Comparison of ENCODE assay signal across 8 cellular contexts in genomic region chr2:113604085-113604477, GRCh38. TPM values are rescaled to one million over a fixed set of nuclear protein-coding genes. Genes with fewer than 3 reads are reported as not detected.
DNase-seq lines count a peak whose midpoint lies in the region; ATAC-seq, FAIRE-seq and TF ChIP-seq lines count a peak whose summit lies in the region.
"Not testable (repeated sequence)": the region's sequence is repeated elsewhere in the genome, so short reads cannot be mapped to it uniquely, and the experiment has no call there.

No MANE protein-coding gene starts in this region.

- not testable (repeated sequence) for H3K79me1 ChIP-seq in H1 (ENCODE audit: low read depth, low read length)

- H3K18ac ChIP-seq in H1 (ENCODE audit: extremely low read depth, low read length), result not testable (repeated sequence)

- not testable (repeated sequence) for H4K8ac ChIP-seq in H1 (ENCODE audit: extremely low read depth, insufficient read depth, low read length)

- POLR2A ChIA-PET in H1 (lab: Charles Lee; ENCODE audit: partially characterized antibody), result not testable (repeated sequence)

- FAIRE-seq in D721Med (lab: Jason Lieb, UNC); H1 (lab: Jason Lieb, UNC); kidney (lab: Jason Lieb, UNC): not testable (repeated sequence)

- peak overlapping the region; percentile 54 for H3K4me3 ChIP-seq in SJCRH30
- not testable (repeated sequence) for H3K4me3 ChIP-seq in H1 (ENCODE audit: extremely low read depth in 1 of 4, insufficient read depth in 2 of 4, low read depth in 3 of 4, low read length in 4 of 4)
- H3K4me3 ChIP-seq in kidney (ENCODE audit: low read length in 2 of 2), result peak overlapping the region in 1 of 2 donors; percentile 48
- peak overlapping the region; percentile 35 to 62 for H3K4me3 ChIP-seq in stomach smooth muscle (ENCODE audit: low read length in 2 of 2)

- intact Hi-C loops in kidney (cut with DNase I), result not testable (repeated sequence)

- not testable (repeated sequence) for H2BK120ac ChIP-seq in H1 (replicated peaks; ENCODE audit: low read depth, low read length)

- not testable (repeated sequence) for H3K9me3 ChIP-seq in SJCRH30 (replicated peaks); kidney (ENCODE audit: control insufficient read depth in 1 of 2, low read length in 2 of 2); stomach smooth muscle (ENCODE audit: control insufficient read depth in 2 of 2, low read length in 2 of 2)
- peaks cover 2 to 22% of the 10 kb centered on the region in 2 experiments; a peak in 3 of 4 replicates for H3K9me3 ChIP-seq in H1 (ENCODE audit: insufficient read depth in 2 of 2, low read depth in 1 of 2, low read length in 1 of 2)

- H3K79me2 ChIP-seq in H1 (ENCODE audit: control insufficient read depth in 1 of 2, insufficient read depth in 2 of 2, low read length in 2 of 2), result not testable (repeated sequence)

- not testable (repeated sequence) for H2BK5ac ChIP-seq in H1 (ENCODE audit: low read depth, low read length)

- WGBS in H1 (ENCODE audit: extremely low coverage in 1 of 2, insufficient coverage in 1 of 2, insufficient read length in 1 of 2, insufficient replicate concordance in 2 of 2, low coverage in 1 of 2, low lambda C conversion rate in 2 of 2, missing lambda C conversion rate in 1 of 2), 2 experiments, result 81% methylated on average over 18 of the region's 20 CpGs; no CpG with 5 or more reads in 1 of the 2 experiments

- H2BK15ac ChIP-seq in H1 (ENCODE audit: low read length), result not testable (repeated sequence)

- not testable (repeated sequence) for H3K14ac ChIP-seq in H1 (ENCODE audit: insufficient read length)

- H2AK5ac ChIP-seq in H1 (ENCODE audit: low read depth, low read length), result not testable (repeated sequence)

- H3K27me3 ChIP-seq in SJCRH30; H1 (replicated peaks in 1 of 4; ENCODE audit: control insufficient read depth in 3 of 4, extremely low read depth in 1 of 4, insufficient read depth in 3 of 4, low read length in 3 of 4); stomach smooth muscle (ENCODE audit: control insufficient read depth in 1 of 2, insufficient read depth in 2 of 2, low read length in 2 of 2): not testable (repeated sequence)

- not testable (repeated sequence) for H3K56ac ChIP-seq in H1 (replicated peaks; ENCODE audit: insufficient read length, low read depth, low read length)

- peak; percentile 34 to 45; a peak in 3 of 4 replicates for TF ChIP-seq RAD21 in H1 (IDR thresholded peaks at IDR 0.05 in 1 of 2, conservative IDR thresholded peaks at IDR 0.05 in 1 of 2; ENCODE audit: low read depth in 2 of 2, low read length in 2 of 2)

- peak overlapping the region; percentile 57 for H3K27ac ChIP-seq in SJCRH30
- H3K27ac ChIP-seq in H1 (ENCODE audit: low read depth, low read length), result not testable (repeated sequence)
- peak overlapping the region; percentile 75 to 78 for H3K27ac ChIP-seq in kidney (ENCODE audit: low read depth in 2 of 2, low read length in 2 of 2)
- peak overlapping the region; percentile 46 for H3K27ac ChIP-seq in stomach smooth muscle (ENCODE audit: low read length)

- not testable (repeated sequence) for H3K4me1 ChIP-seq in SJCRH30; H1 (replicated peaks in 1 of 4; ENCODE audit: control insufficient read depth in 3 of 4, insufficient read depth in 4 of 4, low read length in 3 of 4); kidney (ENCODE audit: control insufficient read depth in 1 of 2, insufficient read depth in 1 of 2, low read depth in 1 of 2, low read length in 2 of 2); stomach smooth muscle (ENCODE audit: control insufficient read depth, insufficient read depth, low read length)

- H2BK20ac ChIP-seq in H1 (ENCODE audit: low read length), result not testable (repeated sequence)

- H3K23me2 ChIP-seq in H1 (ENCODE audit: low read depth, low read length), result not testable (repeated sequence)

- H4K5ac ChIP-seq in H1 (ENCODE audit: insufficient read length, low read depth, low read length), result not testable (repeated sequence)

- not testable (repeated sequence) for TF ChIP-seq POLR2A in H1 (IDR thresholded peaks at IDR 0.05; ENCODE audit: control extremely low read depth in 1 of 2, low read depth in 2 of 2, low read length in 2 of 2)

- not testable (repeated sequence) for H3K9ac ChIP-seq in H1 (replicated peaks in 1 of 4; ENCODE audit: extremely low read depth in 1 of 4, low read depth in 3 of 4, low read length in 3 of 4); kidney (ENCODE audit: low read length in 2 of 2); stomach smooth muscle (ENCODE audit: low read length in 2 of 2)

- H3K23ac ChIP-seq in H1 (ENCODE audit: insufficient read length), result not testable (repeated sequence)

- not testable (repeated sequence) for DNase-seq in D721Med (ENCODE audit: insufficient read length, low spot score)
- DNase-seq in SJCRH30 (peak; percentile 93 to 94), H1 (ENCODE audit: low read depth in 1 of 2, low spot score in 2 of 2) (peak; percentile 72 to 87), kidney (peak; percentile 97), renal cortical epithelial cell (ENCODE audit: low read depth) (peak; percentile 89)
- DNase-seq in activated T-helper 1 cell treated with anti-CD3 and anti-CD28 coated beads, Interleukin-2, amount 50 U/mL, for 16 hours (ENCODE audit: low read depth in 1 of 2, low spot score in 1 of 2), result peak; percentile 84 to 85

- not testable (repeated sequence) for TF ChIP-seq EP300 in H1 (IDR thresholded peaks at IDR 0.05; ENCODE audit: borderline replicate concordance in 1 of 2, low read depth in 2 of 2, low read length in 2 of 2)

- not testable (repeated sequence) for H4K91ac ChIP-seq in H1 (replicated peaks; ENCODE audit: insufficient read length, low read length)

- CTCF ChIA-PET in H1 (lab: Charles Lee; ENCODE audit: partially characterized antibody), result interaction anchor here (0.8 to 1.3 kb wide), 6 partner anchors 21 to 375 kb away, joined by 3 to 5 read pairs (median 4); no protein-coding TSS in a partner anchor

- peak; percentile 45 for ATAC-seq in HG03039 (IDR thresholded peaks at IDR 0.05; ENCODE audit: unreplicated experiment)

- H4K20me1 ChIP-seq in H1 (replicated peaks in 1 of 2; ENCODE audit: control insufficient read depth in 1 of 2, insufficient read depth in 2 of 2, low read length in 2 of 2), result not testable (repeated sequence)

- not testable (repeated sequence) for H2AFZ ChIP-seq in H1 (ENCODE audit: low read length)

- H2BK12ac ChIP-seq in H1 (ENCODE audit: low read depth, low read length), result not testable (repeated sequence)

- TF ChIP-seq CTCF in D721Med (IDR thresholded peaks at IDR 0.05; ENCODE audit: insufficient read depth, missing control alignments) (peak; percentile 78), H1 (IDR thresholded peaks at IDR 0.05; ENCODE audit: control extremely low read depth in 1 of 3, insufficient read depth in 1 of 3, low read depth in 1 of 3, low read length in 3 of 3) (peak; percentile 72 to 96 (median 81)), kidney (IDR thresholded peaks at IDR 0.05; ENCODE audit: borderline replicate concordance, extremely low read depth, insufficient read depth) (peak; percentile 99)

- H3K36me3 ChIP-seq in SJCRH30; H1 (ENCODE audit: control insufficient read depth in 2 of 4, insufficient read depth in 4 of 4, low read length in 3 of 4); kidney (ENCODE audit: control insufficient read depth in 1 of 2, insufficient read depth in 2 of 2, low read length in 2 of 2); stomach smooth muscle (ENCODE audit: control insufficient read depth in 2 of 2, insufficient read depth in 2 of 2, low read length in 2 of 2): not testable (repeated sequence)

- not testable (repeated sequence) for H3K4me2 ChIP-seq in H1 (ENCODE audit: insufficient read depth in 1 of 2, low read depth in 2 of 2, low read length in 2 of 2)

- not testable (repeated sequence) for H3K4ac ChIP-seq in H1 (replicated peaks; ENCODE audit: insufficient read length, low read depth, low read length)

TF ChIP-seq in H1, 55 proteins besides CTCF, POLR2A, EP300 and RAD21:
- TF ChIP-seq ATF3 (IDR thresholded peaks at IDR 0.05; ENCODE audit: insufficient read depth, low read depth, low read length), result peak; percentile 76
- TF ChIP-seq POLR2AphosphoS5 (IDR thresholded peaks at IDR 0.05; ENCODE audit: low read depth, low read length), result peak; percentile 51; the same call in 1 of the 2 replicates
- TF ChIP-seq JUND (IDR thresholded peaks at IDR 0.05; ENCODE audit: low read length), result 0 out of 2 replicates have a peak, but pooled peaks have one; percentile 29
- TF ChIP-seq CREB1 (IDR thresholded peaks at IDR 0.05), result 0 out of 2 replicates have a peak, but pooled peaks have one; percentile 12
- peak; percentile 73; the same call in 1 of the 2 replicates for TF ChIP-seq TCF12 (IDR thresholded peaks at IDR 0.05; ENCODE audit: low read depth, low read length)
- TF ChIP-seq SRF (IDR thresholded peaks at IDR 0.05; ENCODE audit: low read depth, low read length), result peak; percentile 50

RNA-seq across cellular contexts. Expression of gene RABL2A, which starts 23.0 kb away (rescaled TPM):
- total RNA-seq in SJCRH30 (2014; rRNA removed; shearing (Covaris generic)), result 5.2 and 7.5 TPM in 2 replicates
- total RNA-seq in H1 (2021; fragmentation: NEBNext Ultra II Directional; extraction: Animal tissue kit (Norgen Biotek cat#: 25700)), result 6.9 and 8.1 TPM in 2 replicates
- polyA plus RNA-seq in H1 (2011; rRNA removed), result 9.8 and 10.9 TPM in 2 replicates
- polyA plus RNA-seq in H1 (2011; cell fraction: cytosol; rRNA removed), result 9.5 TPM
- polyA plus RNA-seq in H1 (2011; cell fraction: nucleus; rRNA removed), result 21.0 TPM
- polyA plus RNA-seq in H1 (2012, experiment 1 of 2), result 8.1 to 13.6 TPM (median 8.5 TPM) in 4 replicates
- 4.9 TPM for polyA plus RNA-seq in H1 (2012, experiment 2 of 2)
- polyA plus RNA-seq in H1 (2013, experiment 1 of 2), result 5.3 TPM
- polyA plus RNA-seq in H1 (2013, experiment 2 of 2), result 4.4 TPM
- polyA minus RNA-seq in H1 (2011; rRNA and poly(A)+ RNA removed), result 12.3 and 14.8 TPM in 2 replicates
- polyA minus RNA-seq in H1 (2011; cell fraction: cytosol; rRNA and poly(A)+ RNA removed), result 6.3 TPM
- 13.0 TPM for polyA minus RNA-seq in H1 (2011; cell fraction: nucleus; rRNA and poly(A)+ RNA removed)
- total RNA-seq in kidney, result 28.4 TPM
- polyA plus RNA-seq in kidney (ENCODE audit: insufficient read depth, low read depth, low replicate concordance), result 12.8 TPM
- total RNA-seq in renal cortical epithelial cell, result 3.5 and 21.3 TPM in 2 replicates
